Comparison of ENCODE assay signal across 19 cellular contexts in genomic region chr12:110117948-110118685, GRCh38. TPM values are rescaled to one million over a fixed set of nuclear protein-coding genes. Genes with fewer than 3 reads are reported as not detected.
DNase-seq lines count a peak whose midpoint lies in the region; ATAC-seq and TF ChIP-seq lines count a peak whose summit lies in the region.
"Had no signal": no experiment of that assay in that cellular context is flagged by ENCODE, and none has a peak within 500 bp of the region (broad histone marks: within the 10 kb centered on the region; RNA-seq: fewer than 3 reads in every experiment).

No MANE protein-coding gene starts in this region.

- H3K9me3 Mint-ChIP-seq in neural progenitor cell: no peaks in the 10 kb centered on the region
- no peaks in the 10 kb centered on the region for H3K9me3 Mint-ChIP-seq in activated CD4-positive, alpha-beta T cell treated with anti-CD3 and anti-CD28 coated beads for 36 hours (ENCODE audit: low read depth)
- H3K9me3 Mint-ChIP-seq: activated T-helper 1 cell treated with anti-CD3 and anti-CD28 coated beads, Interleukin-12 subunit alpha, Interleukin-12 subunit beta, Interleukin-2, Interleukin-4 antibody, amounts not matched to agents 30 ng/mL and 10 ng/mL and 1 ng/mL, durations not matched to agents 14 hours and 24 hours and 36 hours; memory B cell had no signal

- TF ChIP-seq CTCF in C4-2B (conservative IDR thresholded peaks at IDR 0.05) (no peak), Loucy (conservative IDR thresholded peaks at IDR 0.05; ENCODE audit: low read length) (no peak), dorsolateral prefrontal cortex (IDR thresholded peaks at IDR 0.05 in 54 of 56, conservative IDR thresholded peaks at IDR 0.05 in 2 of 56; ENCODE audit: low read depth in 1 of 56, partially characterized antibody in 56 of 56) (no peak), neural progenitor cell (IDR thresholded peaks at IDR 0.05) (no peak)

- H3K27me3 Mint-ChIP-seq in neural progenitor cell (ENCODE audit: insufficient read depth, low read depth): peaks cover 15% of the 10 kb centered on the region
- peaks cover 6% of the 10 kb centered on the region for H3K27me3 Mint-ChIP-seq in activated CD4-positive, alpha-beta T cell treated with anti-CD3 and anti-CD28 coated beads for 36 hours

- no peak overlapping the region for H3K4me2 ChIP-seq in Loucy (ENCODE audit: low read depth, low read length, poor library complexity, severe bottlenecking)
- H3K4me2 ChIP-seq in neural progenitor cell: no peak overlapping the region

- H3K4me3 ChIP-seq in Loucy (ENCODE audit: low read length, poor library complexity, severe bottlenecking) (no peak overlapping the region), dorsolateral prefrontal cortex (no peak overlapping the region), neural progenitor cell (no peak overlapping the region)
- H3K4me3 ChIP-seq: spleen had no signal

- CTCF ChIA-PET in activated CD4-positive, alpha-beta T cell treated with anti-CD3 and anti-CD28 coated beads for 36 hours (lab: Charles Lee): interaction anchor here (0.9 kb wide), 1 partner anchor 68 kb away, joined by 4 read pairs; no protein-coding TSS in a partner anchor

- no peaks in the 10 kb centered on the region for H3K4me1 Mint-ChIP-seq in neural progenitor cell
- H3K4me1 Mint-ChIP-seq in activated CD4-positive, alpha-beta T cell treated with anti-CD3 and anti-CD28 coated beads for 36 hours: no peaks in the 10 kb centered on the region

- no peak overlapping the region for H3K4me3 Mint-ChIP-seq in neural progenitor cell
- H3K4me3 Mint-ChIP-seq in activated CD4-positive, alpha-beta T cell treated with anti-CD3 and anti-CD28 coated beads for 36 hours: no peak overlapping the region
- H3K4me3 Mint-ChIP-seq: activated T-helper 1 cell treated with anti-CD3 and anti-CD28 coated beads, Interleukin-12 subunit alpha, Interleukin-12 subunit beta, Interleukin-2, Interleukin-4 antibody, amounts not matched to agents 30 ng/mL and 10 ng/mL and 1 ng/mL, durations not matched to agents 14 hours and 24 hours and 36 hours; memory B cell had no signal

- no peaks in the 10 kb centered on the region for H3K9me2 ChIP-seq in Loucy (replicated peaks; ENCODE audit: low read depth, low read length)

- intact Hi-C loops in dorsolateral prefrontal cortex (cut with DNase I): no loop called here
- intact Hi-C loops in activated CD4-positive, alpha-beta T cell treated with anti-CD3 and anti-CD28 coated beads for 36 hours (cut with DNase I, micrococcal nuclease): no loop called here

- DNase-seq in dorsolateral prefrontal cortex (peak in 1 of 10 donors; percentile 27), neural progenitor cell (ENCODE audit: low spot score) (no peak), NCI-H2107 treated with DMSO at 0.1 percent for 48 hours (lab: John Stamatoyannopoulos, UW; ENCODE audit: unreplicated experiment) (no peak), T-helper 1 cell (no peak), KBM-7 (no peak)
- no peak for DNase-seq in activated CD4-positive, alpha-beta T cell treated with anti-CD3 and anti-CD28 coated beads for 36 hours
- DNase-seq: activated CD4-positive, alpha-beta T cell treated with anti-CD3 and anti-CD28 coated beads, Interleukin-2, amount 50 U/mL, for 48 hours; amniotic stem cell; Kasumi-1; NCI-H2029; NCI-H774; nucleus accumbens; Right ventricle myocardium superior; spleen; T1000 had no signal

- H3K36me3 Mint-ChIP-seq in neural progenitor cell: no peaks in the 10 kb centered on the region
- no peaks in the 10 kb centered on the region for H3K36me3 Mint-ChIP-seq in activated CD4-positive, alpha-beta T cell treated with anti-CD3 and anti-CD28 coated beads for 36 hours (ENCODE audit: low read depth)
- H3K36me3 Mint-ChIP-seq: memory B cell had no signal

- POLR2A ChIA-PET in activated CD4-positive, alpha-beta T cell treated with anti-CD3 and anti-CD28 coated beads for 36 hours (lab: Charles Lee): no interaction called here

- H3K79me2 ChIP-seq in Loucy (ENCODE audit: insufficient read depth, low read length): no peaks in the 10 kb centered on the region
- no peaks in the 10 kb centered on the region for H3K79me2 ChIP-seq in neural progenitor cell (ENCODE audit: low read depth)

- H3K4me1 ChIP-seq in Loucy (ENCODE audit: insufficient read depth, low read length, poor library complexity, severe bottlenecking) (no peaks in the 10 kb centered on the region), neural progenitor cell (peaks cover 7% of the 10 kb centered on the region)
- H3K4me1 ChIP-seq: spleen had no signal

- H3K27ac Mint-ChIP-seq in neural progenitor cell: no peak overlapping the region
- H3K27ac Mint-ChIP-seq in activated CD4-positive, alpha-beta T cell treated with anti-CD3 and anti-CD28 coated beads for 36 hours: no peak overlapping the region
- H3K27ac Mint-ChIP-seq: activated T-helper 1 cell treated with anti-CD3 and anti-CD28 coated beads, Interleukin-12 subunit alpha, Interleukin-12 subunit beta, Interleukin-2, Interleukin-4 antibody, amounts not matched to agents 30 ng/mL and 10 ng/mL and 1 ng/mL, durations not matched to agents 14 hours and 24 hours and 36 hours; memory B cell had no signal

- H3K9ac ChIP-seq in Loucy (ENCODE audit: low read depth, low read length, poor library complexity, severe bottlenecking) (no peak overlapping the region), neural progenitor cell (no peak overlapping the region)

- H3K27me3 ChIP-seq in Loucy (ENCODE audit: insufficient read depth, low read length, poor library complexity, severe bottlenecking) (no peaks in the 10 kb centered on the region), dorsolateral prefrontal cortex (no peaks in the 10 kb centered on the region), neural progenitor cell (no peaks in the 10 kb centered on the region)
- H3K27me3 ChIP-seq: spleen had no signal

- H3K27ac ChIP-seq in C4-2B (peak overlapping the region; percentile 57), dorsolateral prefrontal cortex (peak overlapping the region in 43 of 59 donors; percentile 1 to 77 (median 46)), neural progenitor cell (no peak overlapping the region)
- H3K27ac ChIP-seq: spleen had no signal

- H2AFZ ChIP-seq in Loucy (ENCODE audit: low read length) (peak overlapping the region; percentile 44; the same call in 1 of the 2 replicates), neural progenitor cell (replicated peaks) (peak overlapping the region; percentile 52)

- in situ Hi-C loops in KBM-7 (cut with MboI; ENCODE audit: low pct_unique_long_range_greater_than_20kb, low sequenced_read_pairs): no loop called here

- H3F3A ChIP-seq in Loucy (ENCODE audit: low read depth): no peaks in the 10 kb centered on the region
- peaks cover 2% of the 10 kb centered on the region for H3F3A ChIP-seq in neural progenitor cell (ENCODE audit: low read depth)

- H3K9me3 ChIP-seq in Loucy (ENCODE audit: insufficient read depth, low read depth, low read length): no peaks in the 10 kb centered on the region
- H3K9me3 ChIP-seq in neural progenitor cell (ENCODE audit: low read depth): no peaks in the 10 kb centered on the region
- H3K9me3 ChIP-seq: spleen had no signal

- no peaks in the 10 kb centered on the region for H3K36me3 ChIP-seq in Loucy (ENCODE audit: insufficient read depth, low read length)
- H3K36me3 ChIP-seq in neural progenitor cell: no peaks in the 10 kb centered on the region
- H3K36me3 ChIP-seq: spleen had no signal

- ATAC-seq in activated CD4-positive, alpha-beta T cell treated with anti-CD3 and anti-CD28 coated beads for 36 hours: no peak

- H4K20me1 ChIP-seq in Loucy (ENCODE audit: insufficient read depth, low read length, poor library complexity, severe bottlenecking) (no peaks in the 10 kb centered on the region), neural progenitor cell (ENCODE audit: low read depth) (no peaks in the 10 kb centered on the region)

RNA-seq across cellular contexts. Expression of gene IFT81, which starts 6.0 kb away (rescaled TPM):
- total RNA-seq in dorsolateral prefrontal cortex: 10 to 100 TPM; 12.0 to 29.3 (median 19.0) TPM
- 52.7 and 73.8 TPM in 2 replicates for total RNA-seq in neural progenitor cell (ENCODE audit: low replicate concordance)
- total RNA-seq in activated CD4-positive, alpha-beta T cell treated with anti-CD3 and anti-CD28 coated beads for 36 hours: 1 to 10 TPM; 3.5 TPM
